ENCODE assay signal across 8 cellular contexts in the genomic region with DNA sequence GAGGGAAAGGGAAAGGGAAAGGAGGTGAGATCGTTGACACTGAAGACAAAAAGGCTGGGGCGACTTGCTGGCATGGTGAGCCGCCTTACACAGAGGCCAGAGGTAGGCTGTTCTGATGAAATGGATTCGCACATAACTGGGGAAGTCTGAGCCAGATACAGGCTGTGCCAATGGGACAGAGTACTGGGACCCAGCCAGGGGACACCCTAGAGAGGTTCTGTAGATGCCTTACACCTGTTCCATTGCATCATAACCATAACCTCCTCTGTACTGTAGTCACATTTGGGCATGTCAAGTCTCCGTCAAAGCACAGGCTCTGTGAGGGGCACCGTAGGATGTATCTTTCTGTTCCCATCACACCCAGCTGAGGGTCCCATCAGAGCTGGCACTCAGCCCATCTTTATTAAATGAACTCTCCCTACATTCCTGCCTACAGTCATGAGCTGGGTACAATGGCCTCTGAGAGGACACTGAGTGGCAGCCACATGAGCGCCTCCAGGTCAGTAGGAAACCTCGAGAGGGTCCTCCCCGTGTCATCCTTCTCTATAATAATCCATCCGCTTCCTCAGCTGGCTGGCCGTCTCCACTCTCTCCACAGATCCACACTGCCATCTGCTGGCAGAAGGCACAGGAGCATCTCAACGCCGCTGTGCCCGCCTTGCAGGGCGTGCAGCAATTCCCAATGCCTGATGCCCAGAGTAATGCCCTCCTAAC.
DNase-seq lines count a peak whose midpoint lies in the region; ATAC-seq lines count a peak whose summit lies in the region.

No MANE protein-coding gene starts in this region.

- DNase-seq in A172 (ENCODE audit: low spot score) (peak; percentile 57), NCI-H2171 treated with DMSO at 0.1 percent for 48 hours (lab: John Stamatoyannopoulos, UW) (peak; percentile 60), caudate nucleus (lab: John Stamatoyannopoulos, UW) (peak in 55 of 61 donors; percentile 3 to 83 (median 54)), kidney tubule cell (ENCODE audit: low spot score) (peak; percentile 73)
- DNase-seq in activated CD4-positive, CD25-positive, alpha-beta regulatory T cell (lab: John Stamatoyannopoulos, UW): peak; percentile 33 to 54 (median 44)
- peak; percentile 55 for DNase-seq in stimulated activated CD4-positive, alpha-beta T cell treated with anti-CD3 and anti-CD28 coated beads, Interleukin-2, amount 100 ng/mL, for 4 hours (ENCODE audit: low read depth)

- H3K27ac ChIP-seq in caudate nucleus (ENCODE audit: low read depth, low read length): no peak overlapping the region

- ATAC-seq in GM18517 (IDR thresholded peaks at IDR 0.05; ENCODE audit: unreplicated experiment) (peak; percentile 88), HG03025 (IDR thresholded peaks at IDR 0.05; ENCODE audit: low FRiP score, unreplicated experiment) (peak; percentile 97)
